In the genomic region with DNA sequence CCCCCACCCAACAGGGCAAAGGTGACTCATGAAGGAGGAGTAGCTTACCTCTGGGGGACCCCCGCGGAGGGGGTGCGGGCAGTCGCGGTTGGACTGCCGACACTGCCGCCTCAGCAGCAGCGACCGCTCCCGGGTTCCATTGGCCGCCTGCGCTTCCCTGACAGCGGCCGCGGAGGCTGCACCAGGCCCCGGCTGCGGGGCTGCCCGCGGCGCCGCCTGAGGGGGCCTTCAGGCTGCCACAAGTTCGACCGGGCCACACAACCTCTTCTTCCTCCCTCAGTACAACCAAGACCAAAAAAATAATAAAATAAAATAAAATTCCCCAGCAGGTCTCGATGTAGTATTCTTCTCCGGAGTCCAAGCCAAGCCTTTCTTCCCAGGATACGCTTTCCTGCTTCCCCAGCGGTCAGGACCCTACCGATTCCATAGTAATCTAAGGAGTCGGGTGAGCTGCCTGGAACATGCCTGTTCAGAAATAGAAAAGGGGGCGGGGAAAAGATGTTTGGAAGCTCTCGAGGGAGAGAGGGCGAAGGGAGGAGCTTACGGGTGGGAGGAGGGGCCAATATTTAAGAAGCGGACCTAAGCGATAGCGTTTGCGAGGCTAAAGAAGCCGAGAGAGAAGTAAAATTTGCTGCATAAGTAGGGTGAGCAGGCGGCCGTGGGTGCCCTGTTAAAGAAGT, we compare ENCODE assay signal across 7 cellular contexts.
DNase-seq lines count a peak whose midpoint lies in the region; ATAC-seq and TF ChIP-seq lines count a peak whose summit lies in the region.

PI4KB (minus strand) TSS at position 194 of the 680 bp plus-strand sequence. CDS start 10,935 bp downstream, outside the sequence.

- in situ Hi-C loops in T47D (cut with HindIII; ENCODE audit: low pct_unique_long_range_greater_than_20kb, low sequenced_read_pairs), result no loop called here

- peaks cover 2% of the 10 kb centered on the region for H3K4me1 ChIP-seq in iPS-15b (ENCODE audit: control insufficient read depth, insufficient read depth, low read length)

- H3K27me3 ChIP-seq in iPS-15b (ENCODE audit: control insufficient read depth, insufficient read depth, low read length), result no peaks in the 10 kb centered on the region

- ATAC-seq in HG03108 (IDR thresholded peaks at IDR 0.05; ENCODE audit: unreplicated experiment), result peak; percentile 70

- H3K27ac ChIP-seq in VCaP, result peak within 1 kb of the TSS; percentile 98

- DNase-seq in NCI-H2227 (lab: John Stamatoyannopoulos, UW; ENCODE audit: unreplicated experiment) (peak; percentile 98), T47D (ENCODE audit: low read depth in 1 of 2, low spot score in 1 of 2) (peak; percentile 98 to 100), skeletal muscle cell (ENCODE audit: low read depth) (peak; percentile 90)

- H3K9me3 ChIP-seq in iPS-15b (ENCODE audit: control insufficient read depth, insufficient read depth, low read length), result no peaks in the 10 kb centered on the region

- H3K9ac ChIP-seq in iPS-15b (ENCODE audit: low read depth, low read length), result peak within 1 kb of the TSS; percentile 86

- TF ChIP-seq POLR2A in GM18526 (IDR thresholded peaks at IDR 0.05; ENCODE audit: extremely low read depth, insufficient read length), result peak; percentile 57

- no peak for TF ChIP-seq CTCF in VCaP (conservative IDR thresholded peaks at IDR 0.05)

- H3K36me3 ChIP-seq in iPS-15b (ENCODE audit: control insufficient read depth, insufficient read depth, low read length), result no peaks in the 10 kb centered on the region

- peak within 1 kb of the TSS; percentile 77 for H3K4me3 ChIP-seq in iPS-15b (ENCODE audit: low read depth, low read length)
- peak within 1 kb of the TSS; percentile 74 for H3K4me3 ChIP-seq in skeletal muscle cell (ENCODE audit: low read depth, low read length)

Comparison
In these comparisons a context has a peak if more than half of its experiments do, and no peak if none do; other contexts are left out.
1. Peak in every context shown above with its lines: DNase-seq, ATAC-seq, H3K4me3 ChIP-seq and H3K27ac ChIP-seq.